1 cellular context compared by ENCODE assay signal in genomic region chr21:32712043-32712442, GRCh38.
TF ChIP-seq lines count a peak whose summit lies in the region.

No MANE protein-coding gene starts in this region.

TF ChIP-seq in HepG2, 621 proteins besides CTCF, POLR2A, EP300 and RAD21:
- TF ChIP-seq GATA4 (IDR thresholded peaks at IDR 0.05; ENCODE audit: borderline replicate concordance, low read depth) (no peak), MAZ (IDR thresholded peaks at IDR 0.05; ENCODE audit: borderline replicate concordance, low read depth, low read length) (no peak), MAZ (CRISPR knock-in tag; IDR thresholded peaks at IDR 0.05; ENCODE audit: low read depth) (no peak), ZZZ3 (CRISPR knock-in tag; IDR thresholded peaks at IDR 0.05; ENCODE audit: borderline replicate concordance) (no peak), WIZ (CRISPR knock-in tag; IDR thresholded peaks at IDR 0.05) (no peak), BRF2 (CRISPR knock-in tag; IDR thresholded peaks at IDR 0.05) (no peak), HMG20B (CRISPR knock-in tag; conservative IDR thresholded peaks at IDR 0.05) (no peak), KLF15 (CRISPR knock-in tag; IDR thresholded peaks at IDR 0.05; ENCODE audit: borderline replicate concordance) (no peak), SNAPC2 (CRISPR knock-in tag; IDR thresholded peaks at IDR 0.05) (no peak), ZNF781 (CRISPR knock-in tag; IDR thresholded peaks at IDR 0.05; ENCODE audit: borderline replicate concordance, not compliant biosample characterization) (no peak), DMAP1 (CRISPR knock-in tag; IDR thresholded peaks at IDR 0.05) (no peak), SIX1 (CRISPR knock-in tag; IDR thresholded peaks at IDR 0.05; ENCODE audit: borderline replicate concordance) (no peak), LCORL (IDR thresholded peaks at IDR 0.05) (no peak), LCORL (CRISPR knock-in tag; IDR thresholded peaks at IDR 0.05) (no peak), PRDM4 (CRISPR knock-in tag; IDR thresholded peaks at IDR 0.05; ENCODE audit: borderline replicate concordance) (no peak), ZNF530 (CRISPR knock-in tag; IDR thresholded peaks at IDR 0.05; ENCODE audit: low read depth) (no peak), ZNF205 (CRISPR knock-in tag; IDR thresholded peaks at IDR 0.05) (no peak), ZGPAT (CRISPR knock-in tag; IDR thresholded peaks at IDR 0.05) (no peak), JARID2 (CRISPR knock-in tag; IDR thresholded peaks at IDR 0.05; ENCODE audit: insufficient replicate concordance) (no peak), ZFY (CRISPR knock-in tag; IDR thresholded peaks at IDR 0.05) (no peak), FUBP1 (CRISPR knock-in tag; IDR thresholded peaks at IDR 0.05; ENCODE audit: borderline replicate concordance) (no peak)
- TF ChIP-seq, protein P1, sequence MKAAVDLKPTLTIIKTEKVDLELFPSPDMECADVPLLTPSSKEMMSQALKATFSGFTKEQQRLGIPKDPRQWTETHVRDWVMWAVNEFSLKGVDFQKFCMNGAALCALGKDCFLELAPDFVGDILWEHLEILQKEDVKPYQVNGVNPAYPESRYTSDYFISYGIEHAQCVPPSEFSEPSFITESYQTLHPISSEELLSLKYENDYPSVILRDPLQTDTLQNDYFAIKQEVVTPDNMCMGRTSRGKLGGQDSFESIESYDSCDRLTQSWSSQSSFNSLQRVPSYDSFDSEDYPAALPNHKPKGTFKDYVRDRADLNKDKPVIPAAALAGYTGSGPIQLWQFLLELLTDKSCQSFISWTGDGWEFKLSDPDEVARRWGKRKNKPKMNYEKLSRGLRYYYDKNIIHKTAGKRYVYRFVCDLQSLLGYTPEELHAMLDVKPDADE (CRISPR knock-in tag; IDR thresholded peaks at IDR 0.05): no peak
